In the genomic region with DNA sequence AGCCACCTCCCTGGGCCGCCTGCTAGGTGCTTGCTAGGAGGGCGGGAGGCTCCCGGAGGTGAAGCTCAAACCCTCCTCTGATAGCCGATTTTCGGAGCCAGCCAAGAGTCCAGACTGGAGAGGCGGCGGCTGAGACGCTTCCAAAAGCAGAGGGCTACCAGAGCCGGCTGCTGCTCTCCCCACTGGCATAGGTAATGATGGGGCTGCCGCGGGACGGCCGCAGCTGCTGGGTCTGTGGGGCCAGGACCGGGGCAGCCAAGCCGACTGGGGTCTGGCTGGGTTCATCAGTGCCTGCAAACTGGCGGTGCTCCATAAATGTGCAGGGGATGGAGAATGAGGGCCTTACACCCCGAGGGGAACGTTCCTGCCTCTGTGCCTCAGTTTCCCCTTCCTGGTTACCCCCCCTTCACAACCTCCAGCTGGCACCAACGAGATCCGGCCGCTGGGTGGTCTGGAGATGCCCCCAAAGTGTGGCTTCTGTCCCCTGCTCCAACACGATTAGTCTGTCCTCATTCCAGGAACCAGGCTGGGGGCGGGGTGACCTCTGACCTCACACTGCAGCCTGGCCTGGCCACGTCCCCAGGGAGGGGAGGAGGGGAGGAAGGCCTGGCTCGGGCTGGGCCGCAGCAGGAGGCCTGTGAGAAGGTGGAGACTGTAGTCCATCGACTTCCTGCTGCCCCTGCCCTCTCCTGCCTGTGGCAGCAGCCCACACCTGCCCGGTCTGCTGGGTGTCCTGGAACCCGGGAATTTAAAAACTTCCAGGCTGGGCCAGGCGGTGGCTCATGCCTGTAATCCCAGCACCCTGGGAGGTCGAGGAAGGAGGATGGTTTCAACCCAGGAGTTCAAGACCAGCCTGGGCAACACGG, we compare ENCODE assay signal across 10 cellular contexts. TPM values are rescaled to one million over a fixed set of nuclear protein-coding genes. Genes with fewer than 3 reads are reported as not detected.
DNase-seq lines count a peak whose midpoint lies in the region; ATAC-seq lines count a peak whose summit lies in the region.
"Had no signal": no experiment of that assay in that cellular context is flagged by ENCODE, and none has a peak within 500 bp of the region (broad histone marks: within the 10 kb centered on the region; RNA-seq: fewer than 3 reads in every experiment).

No MANE protein-coding gene starts in this region.

- in situ Hi-C loops in Caki2 (cut with HindIII; ENCODE audit: low pct_unique_long_range_greater_than_20kb, low sequenced_read_pairs): no loop called here

- no peak for ATAC-seq in HG03565 (IDR thresholded peaks at IDR 0.05; ENCODE audit: unreplicated experiment)
- ATAC-seq: activated T-cell treated with anti-CD3 and anti-CD28 coated beads, Interleukin-2, amount 50 U/mL, for 72 hours; gastroesophageal sphincter; mucosa of descending colon had no signal

- peak; percentile 39 for DNase-seq in Caki2 (ENCODE audit: low read depth)
- peak; percentile 54 for DNase-seq in OCI-M1 (lab: John Stamatoyannopoulos, UW)
- peak; percentile 96 for DNase-seq in islet precursor cell
- no peak for DNase-seq in activated CD8-positive, alpha-beta memory T cell treated with anti-CD3 and anti-CD28 coated beads, Interleukin-2, amount 50 U/mL, for 48 hours
- DNase-seq in kidney glomerular epithelial cell (lab: John Stamatoyannopoulos, UW): no peak
- DNase-seq: activated T-cell treated with anti-CD3 and anti-CD28 coated beads, Interleukin-2, amount 50 U/mL, for 72 hours had no signal

RNA-seq across cellular contexts. Expression of a gene that starts 3.8 kb away (rescaled TPM):
- total RNA-seq in Caki2 (2014; rRNA removed; shearing (Covaris generic); ENCODE audit: low replicate concordance): 99.1 and 111 TPM in 2 replicates

RNA-seq across cellular contexts. Expression of a gene that starts 19.9 kb away (rescaled TPM):
- total RNA-seq in Caki2 (2014; rRNA removed; shearing (Covaris generic); ENCODE audit: low replicate concordance): not detected in 2 replicates
- total RNA-seq: gastroesophageal sphincter, mucosa of descending colon had no signal

RNA-seq across cellular contexts. Expression of a gene that starts 40.6 kb away (rescaled TPM):
- 61.5 and 120 TPM in 2 replicates for total RNA-seq in Caki2 (2014; rRNA removed; shearing (Covaris generic); ENCODE audit: low replicate concordance)

RNA-seq across cellular contexts. Expression of a gene that starts 41.0 kb away (rescaled TPM):
- total RNA-seq in Caki2 (2014; rRNA removed; shearing (Covaris generic); ENCODE audit: low replicate concordance): not detected in 2 replicates
- total RNA-seq: activated T-cell treated with anti-CD3 and anti-CD28 coated beads, Interleukin-2, amount 50 U/mL, for 72 hours; B cell; gastroesophageal sphincter; mucosa of descending colon had no signal

RNA-seq across cellular contexts. Expression of a gene that starts 46.0 kb away (rescaled TPM):
- total RNA-seq in Caki2 (2014; rRNA removed; shearing (Covaris generic); ENCODE audit: low replicate concordance): 78.5 and 93.1 TPM in 2 replicates

Comparison
In these comparisons a context has a peak if more than half of its experiments do, and no peak if none do; other contexts are left out.
1. DNase-seq: peak in Caki2 (single experiment), OCI-M1 (single experiment) and islet precursor cell (single experiment); none in activated CD8-positive, alpha-beta memory T cell treated with anti-CD3 and anti-CD28 coated beads, Interleukin-2, amount 50 U/mL, for 48 hours (single experiment) and kidney glomerular epithelial cell (single experiment).